Comparison of ENCODE assay signal across 17 cellular contexts in genomic region chr12:38625306-38625705, GRCh38.
A peak's percentile ranks its signal among the peaks of the same experiment; 100 is the strongest.
DNase-seq lines count a peak whose midpoint lies in the region; TF ChIP-seq lines count a peak whose summit lies in the region.
"Had no signal": no experiment of that assay in that cellular context is flagged by ENCODE, and none has a peak within 500 bp of the region (broad histone marks: within the 10 kb centered on the region; RNA-seq: fewer than 3 reads in every experiment).

No MANE protein-coding gene starts in this region.

- H3K4me1 ChIP-seq in A673 (ENCODE audit: insufficient read depth, low read length, poor library complexity, severe bottlenecking) = no peaks in the 10 kb centered on the region
- H3K4me1 ChIP-seq: HAP-1 had no signal

- in situ Hi-C loops in SK-MEL-5 (cut with HindIII; ENCODE audit: low pct_unique_long_range_greater_than_20kb, low sequenced_read_pairs) = no loop called here

- intact Hi-C loops in A673 (cut with micrococcal nuclease; ENCODE audit: unreplicated experiment) = no loop called here

- CTCF ChIA-PET in A673 (lab: Charles Lee) = no interaction called here

- no peaks in the 10 kb centered on the region for H3K27me3 ChIP-seq in A673 (replicated peaks; ENCODE audit: insufficient read depth, low read depth, low read length, poor library complexity)

- DNase-seq in A673 (ENCODE audit: low spot score) = peak; percentile 35
- peak; percentile 10 for DNase-seq in NCI-H1048 (lab: John Stamatoyannopoulos, UW)
- DNase-seq in SK-MEL-5 (ENCODE audit: low read depth, low spot score) = peak; percentile 76
- DNase-seq in activated CD4-positive, CD25-positive, alpha-beta regulatory T cell treated with anti-CD3 and anti-CD28 coated beads, Interleukin-2, amount 50 U/mL, for 72 hours = no peak
- no peak for DNase-seq in amygdala (lab: John Stamatoyannopoulos, UW)
- no peak for DNase-seq in NCI-H1105 treated with DMSO at 0.1 percent for 48 hours (lab: John Stamatoyannopoulos, UW)
- DNase-seq: ACHN; C1 segment of cervical spinal cord; CD4-positive, alpha-beta memory T cell; DMS 273 treated with DMSO at 0.1 percent for 48 hours; DMS79; EL; GF-D8; GOT3; HFFc6 had no signal

- H3K27ac ChIP-seq in A673 (ENCODE audit: low read depth, low read length, poor library complexity, severe bottlenecking) = no peak overlapping the region
- H3K27ac ChIP-seq: 22Rv1 had no signal

- no peaks in the 10 kb centered on the region for H3K9me3 ChIP-seq in A673 (ENCODE audit: low read depth, low read length, poor library complexity, severe bottlenecking)
- H3K9me3 ChIP-seq: HAP-1 had no signal

- TF ChIP-seq CTCF in A673 (conservative IDR thresholded peaks at IDR 0.05; ENCODE audit: low read depth, low read length) = no peak

- no peaks in the 10 kb centered on the region for H3K36me3 ChIP-seq in A673 (ENCODE audit: insufficient read depth, low read length, poor library complexity, severe bottlenecking)
- H3K36me3 ChIP-seq: HAP-1 had no signal

- no TSS peak for BruUV-seq in A673 (replicated peaks; lab: Mats Ljungman, UMichigan)

- POLR2A ChIA-PET in A673 (lab: Charles Lee; ENCODE audit: low non-redundant PET) = no interaction called here

- no peak overlapping the region for H3K4me3 ChIP-seq in A673 (ENCODE audit: low read depth, low read length, poor library complexity, severe bottlenecking)
- H3K4me3 ChIP-seq: HAP-1 had no signal

Comparison
In these comparisons a context has a peak if more than half of its experiments do, and no peak if none do; other contexts are left out.
1. DNase-seq: peak in A673 (single experiment), NCI-H1048 (single experiment) and SK-MEL-5 (single experiment); none in activated CD4-positive, CD25-positive, alpha-beta regulatory T cell treated with anti-CD3 and anti-CD28 coated beads, Interleukin-2, amount 50 U/mL, for 72 hours (single experiment), amygdala (0 of 56) and NCI-H1105 treated with DMSO at 0.1 percent for 48 hours (single experiment).